Comparison of ENCODE assay signal across 15 cellular contexts in genomic region chr21:45996311-45997204, GRCh38. TPM values are rescaled to one million over a fixed set of nuclear protein-coding genes. Genes with fewer than 3 reads are reported as not detected.
DNase-seq lines count a peak whose midpoint lies in the region; ATAC-seq and TF ChIP-seq lines count a peak whose summit lies in the region.
"Had no signal": no experiment of that assay in that cellular context is flagged by ENCODE, and none has a peak within 500 bp of the region (broad histone marks: within the 10 kb centered on the region; RNA-seq: fewer than 3 reads in every experiment).

No MANE protein-coding gene starts in this region.

- no peaks in the 10 kb centered on the region for H3K27me3 Mint-ChIP-seq in endothelial cell (ENCODE audit: unreplicated experiment)
- no peaks in the 10 kb centered on the region for H3K27me3 Mint-ChIP-seq in natural killer cell treated with Interleukin-12 subunit alpha and Interleukin-12 subunit beta and Interleukin-15 and Interleukin-18, amount 100 ng/mL, for 72 hours

- H3K4me1 Mint-ChIP-seq in endothelial cell (ENCODE audit: unreplicated experiment), result no peaks in the 10 kb centered on the region
- no peaks in the 10 kb centered on the region for H3K4me1 Mint-ChIP-seq in natural killer cell treated with Interleukin-12 subunit alpha and Interleukin-12 subunit beta and Interleukin-15 and Interleukin-18, amount 100 ng/mL, for 72 hours (ENCODE audit: low read depth in 2 of 2)

- no peaks in the 10 kb centered on the region for H3K9me3 ChIP-seq in uterus
- H3K9me3 ChIP-seq: pancreas had no signal

- no peak overlapping the region for H3K4me3 Mint-ChIP-seq in endothelial cell (ENCODE audit: unreplicated experiment)
- H3K4me3 Mint-ChIP-seq in natural killer cell treated with Interleukin-12 subunit alpha and Interleukin-12 subunit beta and Interleukin-15 and Interleukin-18, amount 100 ng/mL, for 72 hours, result no peak overlapping the region

- ATAC-seq in Right ventricle myocardium inferior, result no peak
- no peak for ATAC-seq in left cardiac atrium
- ATAC-seq in natural killer cell treated with Interleukin-12 subunit alpha and Interleukin-12 subunit beta and Interleukin-15 and Interleukin-18, amount 100 ng/mL, for 72 hours, result no peak
- ATAC-seq in HG03039 (IDR thresholded peaks at IDR 0.05; ENCODE audit: unreplicated experiment), result no peak

- peak overlapping the region; percentile 77 to 78 for H3K27ac ChIP-seq in uterus
- H3K27ac ChIP-seq: epithelial cell of prostate, pancreas had no signal

- H3K4me3 ChIP-seq in uterus, result no peak overlapping the region
- H3K4me3 ChIP-seq: hepatocyte, pancreas had no signal

- DNase-seq in Right ventricle myocardium inferior (ENCODE audit: missing footprints) (peak; percentile 43), left cardiac atrium (no peak), endothelial cell (ENCODE audit: low spot score) (peak; percentile 2), uterus (peak; percentile 20 to 23), SHP77 (lab: John Stamatoyannopoulos, UW) (no peak), NCI-H2081 (lab: John Stamatoyannopoulos, UW) (no peak)
- peak; percentile 53 for DNase-seq in natural killer cell treated with Interleukin-12 subunit alpha and Interleukin-12 subunit beta and Interleukin-15 and Interleukin-18, amount 100 ng/mL, for 72 hours (ENCODE audit: low spot score)
- DNase-seq: AML-193; caudate nucleus; DMS53; stimulated activated CD4-positive, alpha-beta T cell treated with anti-CD3 and anti-CD28 coated beads, Interleukin-2, amount 100 ng/mL, for 24 hours had no signal

- no peaks in the 10 kb centered on the region for H3K36me3 Mint-ChIP-seq in endothelial cell (ENCODE audit: low read depth, unreplicated experiment)
- H3K36me3 Mint-ChIP-seq in natural killer cell treated with Interleukin-12 subunit alpha and Interleukin-12 subunit beta and Interleukin-15 and Interleukin-18, amount 100 ng/mL, for 72 hours, result no peaks in the 10 kb centered on the region

- H3K4me1 ChIP-seq in uterus, result no peaks in the 10 kb centered on the region
- H3K4me1 ChIP-seq: pancreas had no signal

- H3K9me3 Mint-ChIP-seq in endothelial cell (ENCODE audit: unreplicated experiment), result no peaks in the 10 kb centered on the region
- H3K9me3 Mint-ChIP-seq in natural killer cell treated with Interleukin-12 subunit alpha and Interleukin-12 subunit beta and Interleukin-15 and Interleukin-18, amount 100 ng/mL, for 72 hours, result no peaks in the 10 kb centered on the region

- no peak for TF ChIP-seq CTCF in endothelial cell (IDR thresholded peaks at IDR 0.05; ENCODE audit: unreplicated experiment)
- no peak for TF ChIP-seq CTCF in uterus (IDR thresholded peaks at IDR 0.05)

- H3K27me3 ChIP-seq in uterus, result no peaks in the 10 kb centered on the region
- H3K27me3 ChIP-seq: hepatocyte, pancreas had no signal

- no peak for TF ChIP-seq POLR2A in uterus (IDR thresholded peaks at IDR 0.05)

- H3K27ac Mint-ChIP-seq in endothelial cell (ENCODE audit: unreplicated experiment), result no peak overlapping the region
- H3K27ac Mint-ChIP-seq in natural killer cell treated with Interleukin-12 subunit alpha and Interleukin-12 subunit beta and Interleukin-15 and Interleukin-18, amount 100 ng/mL, for 72 hours, result no peak overlapping the region

- intact Hi-C loops in Right ventricle myocardium inferior (cut with DNase I), result no loop called here
- intact Hi-C loops in left cardiac atrium (cut with DNase I), result no loop called here
- intact Hi-C loops in uterus (cut with DNase I; ENCODE audit: low total_unique reads), result no loop called here

- H3K36me3 ChIP-seq in uterus, result no peaks in the 10 kb centered on the region
- H3K36me3 ChIP-seq: pancreas had no signal

RNA-seq across cellular contexts. Expression of gene COL6A1, which starts 15.0 kb away (rescaled TPM):
- total RNA-seq in Right ventricle myocardium inferior, result 228 TPM
- total RNA-seq in left cardiac atrium, result 100 to 1,000 TPM; 244 to 247 TPM
- 65.5 TPM for total RNA-seq in endothelial cell (ENCODE audit: unreplicated experiment)
- total RNA-seq in natural killer cell treated with Interleukin-12 subunit alpha and Interleukin-12 subunit beta and Interleukin-15 and Interleukin-18, amount 100 ng/mL, for 72 hours, result not detected
- total RNA-seq in uterus, result 1,000 to 10,000 TPM in 1 of 4 donors, 100 to 1,000 TPM in 3; 621 to 1,160 (median 804) TPM

Comparison
In these comparisons a context has a peak if more than half of its experiments do, and no peak if none do; other contexts are left out.
1. DNase-seq: peak in Right ventricle myocardium inferior (single experiment), endothelial cell (single experiment), natural killer cell treated with Interleukin-12 subunit alpha and Interleukin-12 subunit beta and Interleukin-15 and Interleukin-18, amount 100 ng/mL, for 72 hours (single experiment) and uterus (2 of 2); none in left cardiac atrium (single experiment), SHP77 (0 of 2) and NCI-H2081 (0 of 2).
2. RNA of gene COL6A1, which starts 15.0 kb away (total RNA-seq): 621 to 1,160 TPM in uterus, 244 to 247 TPM in left cardiac atrium, 228 TPM in Right ventricle myocardium inferior (single experiment) and 65.5 TPM in endothelial cell (single experiment); not detected in natural killer cell treated with Interleukin-12 subunit alpha and Interleukin-12 subunit beta and Interleukin-15 and Interleukin-18, amount 100 ng/mL, for 72 hours; every median in the first group is over 10 times any median in the second.